10 cellular contexts compared by ENCODE assay signal in the genomic region with DNA sequence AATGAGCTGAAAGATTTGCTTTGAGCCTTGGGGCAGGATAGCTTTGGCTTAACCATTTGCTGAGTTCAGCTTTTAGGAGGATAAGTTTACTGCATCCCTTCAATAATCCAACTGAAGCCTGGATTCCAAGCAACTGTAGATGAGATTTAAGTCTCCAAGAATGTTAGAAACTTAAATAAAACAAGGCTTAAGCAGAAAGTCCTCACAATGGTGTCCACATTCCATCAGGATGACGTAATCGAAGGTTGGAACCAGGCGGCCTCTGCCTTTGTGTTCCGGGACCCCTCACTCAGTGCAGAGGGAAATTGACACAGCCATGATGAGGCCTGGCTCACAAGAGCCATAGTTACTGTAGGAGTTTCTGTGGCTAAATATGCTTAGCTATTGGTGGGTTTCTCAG.
DNase-seq lines count a peak whose midpoint lies in the region; ATAC-seq and TF ChIP-seq lines count a peak whose summit lies in the region.
"Had no signal": no experiment of that assay in that cellular context is flagged by ENCODE, and none has a peak within 500 bp of the region (broad histone marks: within the 10 kb centered on the region; RNA-seq: fewer than 3 reads in every experiment).

No MANE protein-coding gene starts in this region.

- no peak overlapping the region for H3K4me3 Mint-ChIP-seq in Calu3 (ENCODE audit: low read depth, unreplicated experiment)
- H3K4me3 Mint-ChIP-seq in naive thymus-derived CD8-positive, alpha-beta T cell: no peak overlapping the region

- WGBS in ectodermal cell, 2 experiments: 18 to 36% methylated on average over 4 of the region's 4 CpGs
- WGBS in mesenchymal stem cell: 10% methylated on average over 4 of the region's 4 CpGs

- ATAC-seq in naive thymus-derived CD8-positive, alpha-beta T cell: no peak
- ATAC-seq in HG03521 (IDR thresholded peaks at IDR 0.05; ENCODE audit: unreplicated experiment) (no peak), GM21390 (IDR thresholded peaks at IDR 0.05; ENCODE audit: unreplicated experiment) (no peak)

- H4K20me1 ChIP-seq in OCI-LY7 (ENCODE audit: insufficient read depth, low read length): no peaks in the 10 kb centered on the region

- H3K4me1 ChIP-seq in OCI-LY7 (ENCODE audit: insufficient read depth, low read length, poor library complexity, severe bottlenecking): peaks cover 17% of the 10 kb centered on the region
- peaks cover 14% of the 10 kb centered on the region for H3K4me1 ChIP-seq in ectodermal cell (ENCODE audit: control insufficient read depth, insufficient read depth, low read length)
- H3K4me1 ChIP-seq in mesenchymal stem cell (ENCODE audit: control insufficient read depth, insufficient read depth, low read depth, low read length): peaks cover 5% of the 10 kb centered on the region

- H3K79me1 ChIP-seq in mesenchymal stem cell (replicated peaks; ENCODE audit: low read length, poor library complexity, severe bottlenecking): no peaks in the 10 kb centered on the region

- H3K27me3 Mint-ChIP-seq in Calu3 (ENCODE audit: unreplicated experiment): peaks cover 11% of the 10 kb centered on the region
- peaks cover 0 to 12% (median 2%) of the 10 kb centered on the region in 5 donors for H3K27me3 Mint-ChIP-seq in naive thymus-derived CD8-positive, alpha-beta T cell

- no peaks in the 10 kb centered on the region for H3K79me2 ChIP-seq in OCI-LY7 (ENCODE audit: insufficient read depth, low read depth, low read length)

- H2BK15ac ChIP-seq in mesenchymal stem cell (ENCODE audit: low read depth, poor library complexity, severe bottlenecking): no peak overlapping the region

- no peak overlapping the region for H3K27ac Mint-ChIP-seq in Calu3 (ENCODE audit: unreplicated experiment)
- H3K27ac Mint-ChIP-seq in naive thymus-derived CD8-positive, alpha-beta T cell: no peak overlapping the region

- H4K8ac ChIP-seq in mesenchymal stem cell (ENCODE audit: low read length): no peak overlapping the region

- H4K91ac ChIP-seq in mesenchymal stem cell (ENCODE audit: low read length): no peak overlapping the region

- no peak for TF ChIP-seq CTCF in Calu3 (IDR thresholded peaks at IDR 0.05; ENCODE audit: unreplicated experiment)
- no peak for TF ChIP-seq CTCF in OCI-LY7 (conservative IDR thresholded peaks at IDR 0.05; ENCODE audit: low read length)

- H3K14ac ChIP-seq in mesenchymal stem cell (ENCODE audit: low read length in 2 of 2): no peak overlapping the region

- H3K4me3 ChIP-seq in OCI-LY7 (ENCODE audit: low read depth, low read length, poor library complexity, severe bottlenecking): no peak overlapping the region
- no peak overlapping the region for H3K4me3 ChIP-seq in ectodermal cell (ENCODE audit: insufficient read depth, low read depth, low read length)
- no peak overlapping the region for H3K4me3 ChIP-seq in mesenchymal stem cell (ENCODE audit: insufficient read depth in 1 of 2, low read depth in 1 of 2, low read length in 2 of 2)

- H3K9me3 ChIP-seq in OCI-LY7 (ENCODE audit: low read length) (no peaks in the 10 kb centered on the region), ectodermal cell (ENCODE audit: control insufficient read depth, low read length) (no peaks in the 10 kb centered on the region), mesenchymal stem cell (ENCODE audit: control insufficient read depth, low read length) (no peaks in the 10 kb centered on the region)

- H3K9me3 Mint-ChIP-seq in Calu3 (ENCODE audit: low read depth, unreplicated experiment): no peaks in the 10 kb centered on the region
- H3K9me3 Mint-ChIP-seq in naive thymus-derived CD8-positive, alpha-beta T cell: no peaks in the 10 kb centered on the region

- POLR2A ChIA-PET in OCI-LY7 (lab: Charles Lee): interaction anchor here (0.9 to 1.6 kb wide), 2 partner anchors 8 to 20 kb away, joined by 4 to 6 read pairs; no protein-coding TSS in a partner anchor
- POLR2A ChIA-PET in naive thymus-derived CD8-positive, alpha-beta T cell (lab: Charles Lee): interaction anchor here (1.1 kb wide), 1 partner anchor 10 kb away, joined by 4 read pairs; no protein-coding TSS in a partner anchor

- BruUV-seq in Calu3 (replicated peaks; lab: Mats Ljungman, UMichigan) (no TSS peak), OCI-LY7 (replicated peaks; lab: Mats Ljungman, UMichigan) (no TSS peak)

- no peak overlapping the region for H2BK5ac ChIP-seq in mesenchymal stem cell (ENCODE audit: low read depth, low read length, poor library complexity, severe bottlenecking)

- no peak overlapping the region for H2AK5ac ChIP-seq in mesenchymal stem cell (ENCODE audit: low read length, severe bottlenecking)

- H3K27ac ChIP-seq in OCI-LY7 (ENCODE audit: low read depth, low read length, poor library complexity, severe bottlenecking) (no peak overlapping the region), ectodermal cell (ENCODE audit: insufficient read depth, low read depth, low read length, poor library complexity, severe bottlenecking) (peak overlapping the region; percentile 89), mesenchymal stem cell (ENCODE audit: low read length, poor library complexity, severe bottlenecking) (no peak overlapping the region)

- H2AFZ ChIP-seq in OCI-LY7 (ENCODE audit: low read length) (0 out of 2 replicates have a peak overlapping the region, but pooled peaks have one; percentile 31), mesenchymal stem cell (ENCODE audit: low read depth, low read length) (no peak overlapping the region)

- H3K36me3 ChIP-seq in OCI-LY7 (ENCODE audit: insufficient read depth, low read length) (no peaks in the 10 kb centered on the region), ectodermal cell (ENCODE audit: control insufficient read depth, insufficient read depth, low read length) (no peaks in the 10 kb centered on the region), mesenchymal stem cell (ENCODE audit: control insufficient read depth in 1 of 2, insufficient read depth in 2 of 2, low read depth in 1 of 2, low read length in 2 of 2) (no peaks in the 10 kb centered on the region)

- no peak overlapping the region for H3K9ac ChIP-seq in mesenchymal stem cell (ENCODE audit: low read length)

- CTCF ChIA-PET in Calu3 (lab: Charles Lee): interaction anchor here (1.0 kb wide), 1 partner anchor 710 kb away, joined by 5 read pairs; a partner anchor contains a TSS
- CTCF ChIA-PET in OCI-LY7 (lab: Charles Lee; ENCODE audit: unreplicated experiment): no interaction called here

- no peak overlapping the region for H2BK120ac ChIP-seq in mesenchymal stem cell (ENCODE audit: low read depth, low read length)

- no peaks in the 10 kb centered on the region for H3K9me2 ChIP-seq in OCI-LY7 (ENCODE audit: insufficient read depth, low read length)

- intact Hi-C loops in Calu3 (cut with micrococcal nuclease; ENCODE audit: unreplicated experiment) (no loop called here), OCI-LY7 (cut with micrococcal nuclease; ENCODE audit: unreplicated experiment) (no loop called here)

- H3K18ac ChIP-seq in mesenchymal stem cell (ENCODE audit: low read depth in 1 of 2, low read length in 2 of 2): peak overlapping the region in 1 of 2 experiments; percentile 69

- H3K36me3 Mint-ChIP-seq in Calu3 (ENCODE audit: insufficient read depth, unreplicated experiment): no peaks in the 10 kb centered on the region
- no peaks in the 10 kb centered on the region for H3K36me3 Mint-ChIP-seq in naive thymus-derived CD8-positive, alpha-beta T cell

- H3K27me3 ChIP-seq in ectodermal cell (ENCODE audit: control insufficient read depth, insufficient read depth, low read length, poor library complexity, severe bottlenecking): no peaks in the 10 kb centered on the region
- peaks cover 0 to 11% of the 10 kb centered on the region in 2 experiments for H3K27me3 ChIP-seq in mesenchymal stem cell (ENCODE audit: control insufficient read depth in 1 of 2, insufficient read depth in 1 of 2, low read length in 2 of 2)

- H3K4me2 ChIP-seq in OCI-LY7 (ENCODE audit: low read length): no peak overlapping the region
- H3K4me2 ChIP-seq in mesenchymal stem cell (ENCODE audit: low read length, poor library complexity, severe bottlenecking): peak overlapping the region; percentile 30

- no peak overlapping the region for H3K23ac ChIP-seq in mesenchymal stem cell (ENCODE audit: low read length in 2 of 2)

- peak overlapping the region; percentile 70 to 76 for H2BK12ac ChIP-seq in mesenchymal stem cell (ENCODE audit: low read length in 2 of 2)

- H3K4ac ChIP-seq in mesenchymal stem cell (ENCODE audit: low read depth in 1 of 2, low read length in 2 of 2): peak overlapping the region in 1 of 2 experiments; percentile 37

- DNase-seq in Calu3 (peak; percentile 27), OCI-LY7 (ENCODE audit: low spot score) (no peak), mesenchymal stem cell (peak; percentile 45), GDM1 (lab: John Stamatoyannopoulos, UW) (no peak)
- no peak for DNase-seq in naive thymus-derived CD8-positive, alpha-beta T cell
- DNase-seq: activated CD8-positive, alpha-beta memory T cell treated with anti-CD3 and anti-CD28 coated beads for 24 hours; NCI-H146 had no signal

- H3K4me1 Mint-ChIP-seq in Calu3 (ENCODE audit: low read depth, unreplicated experiment): peaks cover 58% of the 10 kb centered on the region
- peaks cover 11 to 44% (median 27%) of the 10 kb centered on the region in 4 donors for H3K4me1 Mint-ChIP-seq in naive thymus-derived CD8-positive, alpha-beta T cell

Comparison
In these comparisons a context has a peak if more than half of its experiments do, and no peak if none do; other contexts are left out.
1. DNase-seq: peak in Calu3 (single experiment) and mesenchymal stem cell (single experiment); none in OCI-LY7 (single experiment), naive thymus-derived CD8-positive, alpha-beta T cell (0 of 10) and GDM1 (single experiment).